Comparison of ENCODE assay signal across 8 cellular contexts in genomic region chr1:159924791-159925712, GRCh38. TPM values are rescaled to one million over a fixed set of nuclear protein-coding genes. Genes with fewer than 3 reads are reported as not detected.
DNase-seq lines count a peak whose midpoint lies in the region; ATAC-seq, FAIRE-seq and TF ChIP-seq lines count a peak whose summit lies in the region.

Gene TAGLN2, minus strand, starts transcription at chr1:159925507. Its CDS starts 4,998 bp downstream, at chr1:159920509.

- H2AFZ ChIP-seq in HepG2 (ENCODE audit: low read length) = no peak within 1 kb of the TSS

- CTCF ChIA-PET in activated CD4-positive, alpha-beta T cell treated with anti-CD3 and anti-CD28 coated beads, Interleukin-2, amount 10 ng/mL, durations not matched to agents 7 days and 5 days (lab: Charles Lee) = interaction anchor here (1.0 to 2.3 kb wide), 6 partner anchors 10 to 83 kb away, joined by 4 to 13 read pairs (median 5); partner anchors contain the start of gene IGSF9
- CTCF ChIA-PET in HepG2 (lab: Yijun Ruan, JAX; ENCODE audit: low intra/inter-chr PET ratio, low total read pairs) = no interaction called here

- no peak for FAIRE-seq in HepG2 (lab: Jason Lieb, UNC)

- H3K36me3 Mint-ChIP-seq in activated CD4-positive, alpha-beta T cell treated with anti-CD3 and anti-CD28 coated beads, Interleukin-2, amount 10 ng/mL, durations not matched to agents 7 days and 5 days (ENCODE audit: low read depth) = peaks cover 32% of the 10 kb centered on the region

- ATAC-seq in GM18517 (IDR thresholded peaks at IDR 0.05; ENCODE audit: unreplicated experiment) = peak; percentile 54
- ATAC-seq in HG03039 (IDR thresholded peaks at IDR 0.05; ENCODE audit: unreplicated experiment) = peak; percentile 52
- peak; percentile 64 for ATAC-seq in HepG2

- no peaks in the 10 kb centered on the region for H3K79me2 ChIP-seq in HepG2 (ENCODE audit: insufficient read depth, low read length)

- peak within 1 kb of the TSS; percentile 66 for H3K9ac ChIP-seq in HepG2 (ENCODE audit: insufficient read depth, low read depth, low read length)

- H3K27me3 ChIP-seq in HepG2 (ENCODE audit: control insufficient read depth in 1 of 2, insufficient read depth in 2 of 2, low read length in 2 of 2) = peaks cover 5 to 34% of the 10 kb centered on the region in 2 experiments; a peak in 4 of 5 replicates

- H3K36me3 ChIP-seq in HepG2 (replicated peaks in 1 of 2; ENCODE audit: control insufficient read depth in 1 of 2, insufficient read depth in 2 of 2, low read length in 2 of 2) = no peaks in the 10 kb centered on the region

- peaks cover 43% of the 10 kb centered on the region for H3K4me1 Mint-ChIP-seq in activated CD4-positive, alpha-beta T cell treated with anti-CD3 and anti-CD28 coated beads, Interleukin-2, amount 10 ng/mL, durations not matched to agents 7 days and 5 days

- no peak for TF ChIP-seq RAD21 in HepG2 (CRISPR knock-in tag; IDR thresholded peaks at IDR 0.05)

- POLR2A ChIA-PET in activated CD4-positive, alpha-beta T cell treated with anti-CD3 and anti-CD28 coated beads, Interleukin-2, amount 10 ng/mL, durations not matched to agents 7 days and 5 days (lab: Charles Lee) = interaction anchor here (0.6 to 1.0 kb wide), 2 partner anchors 11 to 46 kb away, joined by 3 to 4 read pairs; no protein-coding TSS in a partner anchor
- POLR2A ChIA-PET in HepG2 (lab: Yijun Ruan, JAX) = no interaction called here

- H3K9me3 ChIP-seq in HepG2 (ENCODE audit: low read length) = no peaks in the 10 kb centered on the region

- H3K4me3 ChIP-seq in HepG2 (replicated peaks in 1 of 3; ENCODE audit: insufficient read depth in 1 of 3, low read depth in 2 of 3, low read length in 3 of 3) = peak within 1 kb of the TSS in 2 of 3 experiments; percentile 51 to 56; a peak in 3 of 6 replicates

- 4% methylated on average over 10 of the region's 57 CpGs for WGBS in HepG2 (ENCODE audit: low lambda C conversion rate)

- peak within 1 kb of the TSS; percentile 66 for H3K4me2 ChIP-seq in HepG2 (ENCODE audit: low read depth, low read length)

- TF ChIP-seq EP300 in HepG2 (IDR thresholded peaks at IDR 0.05; ENCODE audit: low read depth in 2 of 2, low read length in 2 of 2) (no peak), HepG2 (CRISPR knock-in tag; IDR thresholded peaks at IDR 0.05; ENCODE audit: borderline replicate concordance) (no peak)

- intact Hi-C loops in HepG2 (cut with micrococcal nuclease; ENCODE audit: unreplicated experiment) = no loop called here

- TF ChIP-seq CTCF in HepG2 (CRISPR knock-in tag; IDR thresholded peaks at IDR 0.05) = no peak

- H3K9me3 Mint-ChIP-seq in activated CD4-positive, alpha-beta T cell treated with anti-CD3 and anti-CD28 coated beads, Interleukin-2, amount 10 ng/mL, durations not matched to agents 7 days and 5 days = no peaks in the 10 kb centered on the region

- in situ Hi-C loops in HepG2 (cut with HindIII; ENCODE audit: extremely low pct_ligation_motif_present, low pct_unique_long_range_greater_than_20kb) = no loop called here

- TSS peak; percentile 61 for BruUV-seq in HepG2 (replicated peaks; lab: Mats Ljungman, UMichigan)

- no peaks in the 10 kb centered on the region for H3K27me3 Mint-ChIP-seq in activated CD4-positive, alpha-beta T cell treated with anti-CD3 and anti-CD28 coated beads, Interleukin-2, amount 10 ng/mL, durations not matched to agents 7 days and 5 days

- no peaks in the 10 kb centered on the region for H4K20me1 ChIP-seq in HepG2 (ENCODE audit: insufficient read depth, low read length)

- H3K27ac Mint-ChIP-seq in activated CD4-positive, alpha-beta T cell treated with anti-CD3 and anti-CD28 coated beads, Interleukin-2, amount 10 ng/mL, durations not matched to agents 7 days and 5 days = peak within 1 kb of the TSS; percentile 95

- peaks cover 41% of the 10 kb centered on the region for H3K4me1 ChIP-seq in HepG2 (ENCODE audit: insufficient read depth, low read length)

- TF ChIP-seq POLR2A in HepG2 (IDR thresholded peaks at IDR 0.05; ENCODE audit: insufficient read depth in 1 of 2, low read depth in 2 of 2, low read length in 2 of 2) = no peak

- H3K4me3 Mint-ChIP-seq in activated CD4-positive, alpha-beta T cell treated with anti-CD3 and anti-CD28 coated beads, Interleukin-2, amount 10 ng/mL, durations not matched to agents 7 days and 5 days = peak within 1 kb of the TSS; percentile 89

- H3K27ac ChIP-seq in HepG2 (ENCODE audit: extremely low read length, insufficient read depth, low read length) = peak within 1 kb of the TSS; percentile 8

- DNase-seq in A172 (ENCODE audit: low spot score) (peak; percentile 97), NCI-H446 treated with DMSO at 0.1 percent for 48 hours (lab: John Stamatoyannopoulos, UW) (peak; percentile 69), dedifferentiated amniotic fluid mesenchymal stem cell (ENCODE audit: extremely low spot score) (peak; percentile 68), HepG2 (ENCODE audit: low spot score) (peak; percentile 65)
- DNase-seq in activated CD4-positive, alpha-beta T cell treated with anti-CD3 and anti-CD28 coated beads, Interleukin-2, amount 10 ng/mL, durations not matched to agents 7 days and 5 days = peak; percentile 90
- DNase-seq in stimulated activated CD4-positive, alpha-beta T cell treated with anti-CD3 and anti-CD28 coated beads, Interleukin-4, amount 100 ng/mL, for 1 hour = peak; percentile 94

TF ChIP-seq in HepG2, 621 proteins besides CTCF, POLR2A, EP300 and RAD21 (continues in another document):
- TF ChIP-seq TAF1 (CRISPR knock-in tag; IDR thresholded peaks at IDR 0.05) (no peak), JDP2 (CRISPR knock-in tag; IDR thresholded peaks at IDR 0.05; ENCODE audit: borderline replicate concordance) (no peak), ZNF546 (CRISPR knock-in tag; conservative IDR thresholded peaks at IDR 0.05) (no peak), ZFX (CRISPR knock-in tag; IDR thresholded peaks at IDR 0.05; ENCODE audit: low read depth) (no peak), ZZZ3 (CRISPR knock-in tag; IDR thresholded peaks at IDR 0.05; ENCODE audit: borderline replicate concordance) (no peak), ZNF75D (CRISPR knock-in tag; IDR thresholded peaks at IDR 0.05; ENCODE audit: borderline replicate concordance) (no peak), ZNF800 (CRISPR knock-in tag; IDR thresholded peaks at IDR 0.05) (no peak), SP140L (CRISPR knock-in tag; IDR thresholded peaks at IDR 0.05; ENCODE audit: borderline replicate concordance) (no peak), NFKB2 (CRISPR knock-in tag; IDR thresholded peaks at IDR 0.05; ENCODE audit: borderline replicate concordance) (no peak), ZNF709 (CRISPR knock-in tag; IDR thresholded peaks at IDR 0.05) (no peak), ZNF704 (CRISPR knock-in tag; IDR thresholded peaks at IDR 0.05; ENCODE audit: borderline replicate concordance) (no peak), ZNF121 (CRISPR knock-in tag; IDR thresholded peaks at IDR 0.05) (no peak), RNF2 (conservative IDR thresholded peaks at IDR 0.05; ENCODE audit: low read depth) (peak; percentile 81)

RNA-seq across cellular contexts. Expression of gene TAGLN2, which starts in this region (rescaled TPM):
- total RNA-seq in A172 (2014; rRNA removed; shearing (Covaris generic)) = 734 and 929 TPM in 2 replicates
- total RNA-seq in activated CD4-positive, alpha-beta T cell treated with anti-CD3 and anti-CD28 coated beads, Interleukin-2, amount 10 ng/mL, durations not matched to agents 7 days and 5 days = 100 to 1,000 TPM; 429 to 461 TPM
- 6.7 and 9.7 TPM in 2 replicates for total RNA-seq in HepG2 (2016; rRNA removed; fragmentation: Illumina TruSeq; extraction: Trizol)
- 1.7 and 2.0 TPM in 2 replicates for total RNA-seq in HepG2 (2016; cell fraction: cytosol; rRNA removed; fragmentation: Illumina TruSeq; extraction: Trizol; ENCODE audit: low read depth)
- total RNA-seq in HepG2 (2016; cell fraction: insoluble cytoplasmic fraction; rRNA removed; fragmentation: Illumina TruSeq; extraction: Trizol) = 7.1 and 9.8 TPM in 2 replicates
- 3.3 and 3.5 TPM in 2 replicates for total RNA-seq in HepG2 (2016; cell fraction: membrane; rRNA removed; fragmentation: Illumina TruSeq; extraction: Trizol)
- total RNA-seq in HepG2 (2016; cell fraction: nucleus; rRNA removed; fragmentation: Illumina TruSeq; extraction: Trizol) = 2.5 and 3.4 TPM in 2 replicates
- 17.2 and 21.2 TPM in 2 replicates for polyA plus RNA-seq in HepG2 (2011; rRNA removed)
- polyA plus RNA-seq in HepG2 (2011; cell fraction: cytosol; rRNA removed) = 18.8 and 19.0 TPM in 2 replicates
- polyA plus RNA-seq in HepG2 (2011; cell fraction: nucleus; rRNA removed) = 6.8 and 9.1 TPM in 2 replicates
- polyA plus RNA-seq in HepG2 (2012) = 5.9 and 19.9 TPM in 2 replicates
- polyA plus RNA-seq in HepG2 (2016; cell fraction: cytosol; fragmentation: Illumina TruSeq; extraction: Trizol; ENCODE audit: low read depth) = 3.1 TPM in 2 replicates
- polyA plus RNA-seq in HepG2 (2016; cell fraction: insoluble cytoplasmic fraction; fragmentation: Illumina TruSeq; extraction: Trizol; ENCODE audit: low read depth) = 13.2 and 15.2 TPM in 2 replicates
- 3.8 and 3.9 TPM in 2 replicates for polyA plus RNA-seq in HepG2 (2016; cell fraction: membrane; fragmentation: Illumina TruSeq; extraction: Trizol; ENCODE audit: low read depth)
- 6.2 and 8.6 TPM in 2 replicates for polyA plus RNA-seq in HepG2 (2016; cell fraction: nucleus; fragmentation: Illumina TruSeq; extraction: Trizol; ENCODE audit: insufficient read depth, low read depth)
- 16.1 and 272 TPM in 2 replicates for polyA minus RNA-seq in HepG2 (2011; rRNA and poly(A)+ RNA removed; ENCODE audit: low replicate concordance)
- 7.6 and 8.4 TPM in 2 replicates for polyA minus RNA-seq in HepG2 (2011; cell fraction: cytosol; rRNA and poly(A)+ RNA removed)
- 2.6 and 3.4 TPM in 2 replicates for polyA minus RNA-seq in HepG2 (2011; cell fraction: nucleus; rRNA and poly(A)+ RNA removed)

Comparison
In these comparisons a context has a peak if more than half of its experiments do, and no peak if none do; other contexts are left out.
1. Peak in every context shown above with its lines: DNase-seq, ATAC-seq, H3K4me3 ChIP-seq and H3K27ac ChIP-seq.
2. RNA of gene TAGLN2 (total RNA-seq): 734 to 929 TPM in A172 and 429 to 461 TPM in activated CD4-positive, alpha-beta T cell treated with anti-CD3 and anti-CD28 coated beads, Interleukin-2, amount 10 ng/mL, durations not matched to agents 7 days and 5 days; 1.7 to 9.8 TPM in HepG2; every median in the first group is over 10 times any median in the second.